25 cellular contexts compared by ENCODE assay signal in genomic region chr1:227604446-227604845, GRCh38. TPM values are rescaled to one million over a fixed set of nuclear protein-coding genes. Genes with fewer than 3 reads are reported as not detected.
DNase-seq lines count a peak whose midpoint lies in the region; ATAC-seq and TF ChIP-seq lines count a peak whose summit lies in the region.
"Had no signal": no experiment of that assay in that cellular context is flagged by ENCODE, and none has a peak within 500 bp of the region (broad histone marks: within the 10 kb centered on the region; RNA-seq: fewer than 3 reads in every experiment).

No MANE protein-coding gene starts in this region.

- no peaks in the 10 kb centered on the region for H3K4me1 ChIP-seq in breast epithelium
- H3K4me1 ChIP-seq: BE2C had no signal

- intact Hi-C loops in MCF 10A (cut with micrococcal nuclease) (no loop called here), breast epithelium (cut with DNase I; ENCODE audit: low total_unique reads) (no loop called here)

- POLR2A ChIA-PET in MCF 10A (lab: Yijun Ruan, JAX) = interaction anchor here (0.7 kb wide), 1 partner anchor 13 kb away, joined by 3 read pairs; no protein-coding TSS in a partner anchor

- H3K4me3 ChIP-seq in breast epithelium = no peak overlapping the region
- no peak overlapping the region for H3K4me3 ChIP-seq in fibroblast of villous mesenchyme (ENCODE audit: low read depth, low read length)
- H3K4me3 ChIP-seq: K562, PC-9 had no signal

- DNase-seq in MCF 10A (ENCODE audit: unreplicated experiment) (peak; percentile 16), breast epithelium (ENCODE audit: low spot score in 2 of 2) (no peak), fibroblast of villous mesenchyme (ENCODE audit: low read depth) (peak; percentile 19), renal cortical epithelial cell (ENCODE audit: low read depth) (peak; percentile 1), HPDE6-E6E7 (ENCODE audit: extremely low spot score) (no peak)
- DNase-seq: BE2C; CD8-positive, alpha-beta memory T cell; DMS 273 treated with DMSO at 0.1 percent for 48 hours; DMS79; GF-D8; Kasumi-1; MM.1S; NCI-H1694; NCI-H2029 treated with DMSO at 0.1 percent for 48 hours; NCI-H2227 treated with DMSO at 0.1 percent for 48 hours; NCI-H526 treated with DMSO at 0.1 percent for 48 hours; PC-9; SHP77 had no signal

- BruUV-seq in MCF 10A (replicated peaks; lab: Mats Ljungman, UMichigan) = no TSS peak

- H3K9me3 ChIP-seq in breast epithelium = peaks cover 15 to 52% of the 10 kb centered on the region in 2 donors
- H3K9me3 ChIP-seq: BE2C had no signal

- H3K9me3 Mint-ChIP-seq in MCF 10A (ENCODE audit: unreplicated experiment) = peaks cover 31% of the 10 kb centered on the region

- H3K27ac ChIP-seq in breast epithelium = no peak overlapping the region
- H3K27ac ChIP-seq: 22Rv1, PC-9, RWPE1 had no signal

- no peaks in the 10 kb centered on the region for H3K27me3 Mint-ChIP-seq in MCF 10A (ENCODE audit: insufficient read depth, unreplicated experiment)
- H3K27me3 Mint-ChIP-seq: CD8-positive, alpha-beta memory T cell had no signal

- TF ChIP-seq POLR2A in breast epithelium (IDR thresholded peaks at IDR 0.05) = no peak

- no peaks in the 10 kb centered on the region for H3K4me1 Mint-ChIP-seq in MCF 10A (ENCODE audit: insufficient read depth, unreplicated experiment)
- H3K4me1 Mint-ChIP-seq: CD14-positive monocyte had no signal

- no peak overlapping the region for H3K4me3 Mint-ChIP-seq in MCF 10A (ENCODE audit: unreplicated experiment)
- H3K4me3 Mint-ChIP-seq: CD14-positive monocyte; CD8-positive, alpha-beta memory T cell had no signal

- no peaks in the 10 kb centered on the region for H3K36me3 ChIP-seq in breast epithelium
- H3K36me3 ChIP-seq: BE2C had no signal

- no peaks in the 10 kb centered on the region for H3K27me3 ChIP-seq in breast epithelium
- H3K27me3 ChIP-seq: BE2C had no signal

- no peak overlapping the region for H3K27ac Mint-ChIP-seq in MCF 10A (ENCODE audit: low read depth, unreplicated experiment)
- H3K27ac Mint-ChIP-seq: CD14-positive monocyte; CD8-positive, alpha-beta memory T cell had no signal

- ATAC-seq in GM18907 (IDR thresholded peaks at IDR 0.05; ENCODE audit: unreplicated experiment) = no peak
- no peak for ATAC-seq in HG02588 (IDR thresholded peaks at IDR 0.05; ENCODE audit: unreplicated experiment)
- ATAC-seq: HCT116, K562 had no signal

- no peak for TF ChIP-seq CTCF in MCF 10A (IDR thresholded peaks at IDR 0.05; ENCODE audit: unreplicated experiment)
- TF ChIP-seq CTCF in breast epithelium (IDR thresholded peaks at IDR 0.05) = no peak
- TF ChIP-seq CTCF in fibroblast of villous mesenchyme (IDR thresholded peaks at IDR 0.05; ENCODE audit: insufficient read depth, low read depth, low read length) = no peak

- CTCF ChIA-PET in MCF 10A (lab: Yijun Ruan, JAX) = no interaction called here

- H3K36me3 Mint-ChIP-seq in MCF 10A (ENCODE audit: insufficient read depth, unreplicated experiment) = peaks cover 20% of the 10 kb centered on the region

RNA-seq across cellular contexts. Expression of gene ZNF678, which starts 41.1 kb away (rescaled TPM):
- 10.8 and 13.0 TPM in 2 replicates for total RNA-seq in MCF 10A (2022)
- total RNA-seq in breast epithelium = 10 to 100 TPM in 2 of 3 donors, 1 to 10 TPM in 1; 8.5 to 19.8 (median 12.8) TPM
- 4.2 and 5.2 TPM in 2 replicates for total RNA-seq in fibroblast of villous mesenchyme
- 8.2 and 11.7 TPM in 2 replicates for total RNA-seq in renal cortical epithelial cell

Comparison
In these comparisons a context has a peak if more than half of its experiments do, and no peak if none do; other contexts are left out.
1. DNase-seq: peak in MCF 10A (single experiment), fibroblast of villous mesenchyme (single experiment) and renal cortical epithelial cell (single experiment); none in breast epithelium (0 of 2) and HPDE6-E6E7 (single experiment).